In genomic region chr19:13012690-13013608, GRCh38 we compare ENCODE assay signal across 1 cellular context.
TF ChIP-seq lines count a peak whose summit lies in the region.

No MANE protein-coding gene starts in this region.

TF ChIP-seq in K562, 482 proteins besides CTCF, POLR2A, EP300 and RAD21 (continues in another document):
- TF ChIP-seq ATF1 (CRISPR knock-in tag; IDR thresholded peaks at IDR 0.05) (no peak), ATF1 (tag; IDR thresholded peaks at IDR 0.05) (no peak), CXXC5 (CRISPR knock-in tag; IDR thresholded peaks at IDR 0.05) (peak; percentile 60), SIN3B (IDR thresholded peaks at IDR 0.05; ENCODE audit: low read depth) (no peak), MGA (IDR thresholded peaks at IDR 0.05) (peak; percentile 85), KLF10 (CRISPR knock-in tag; IDR thresholded peaks at IDR 0.05) (no peak), MEF2D (tag; conservative IDR thresholded peaks at IDR 0.05; ENCODE audit: low read depth) (no peak), FOXJ3 (CRISPR knock-in tag; IDR thresholded peaks at IDR 0.05) (no peak), MTF1 (CRISPR knock-in tag; IDR thresholded peaks at IDR 0.05; ENCODE audit: borderline replicate concordance) (no peak), NFE2 (IDR thresholded peaks at IDR 0.05; ENCODE audit: low read depth) (peak; percentile 86), PPARD (CRISPR knock-in tag; IDR thresholded peaks at IDR 0.05) (no peak), SRSF1 (IDR thresholded peaks at IDR 0.05; ENCODE audit: low read depth, low read length) (no peak), ZFP36 (IDR thresholded peaks at IDR 0.05; ENCODE audit: low read depth, low read length, partially characterized antibody) (no peak), JUN (IDR thresholded peaks at IDR 0.05; ENCODE audit: borderline replicate concordance, low read depth, low read length) (peak; percentile 94), JUN (CRISPR knock-in tag; IDR thresholded peaks at IDR 0.05; ENCODE audit: borderline replicate concordance) (no peak), HMGN3 (IDR thresholded peaks at IDR 0.05; ENCODE audit: borderline replicate concordance, extremely low read depth, insufficient read length, low read depth, low read length) (peak; percentile 38), MNT (conservative IDR thresholded peaks at IDR 0.05) (peak; percentile 60 to 70; a peak in 2 of 4 replicates), ETV5 (CRISPR knock-in tag; IDR thresholded peaks at IDR 0.05; ENCODE audit: low read depth) (no peak), RBM22 (IDR thresholded peaks at IDR 0.05; ENCODE audit: low read depth, low read length, poor library complexity, severe bottlenecking) (no peak), NUFIP1 (IDR thresholded peaks at IDR 0.05; ENCODE audit: partially characterized antibody) (no peak), TCF3 (CRISPR knock-in tag; IDR thresholded peaks at IDR 0.05) (no peak; the same call in 1 of the 2 replicates), ZNF740 (CRISPR knock-in tag; IDR thresholded peaks at IDR 0.05) (no peak), ZNF740 (tag; IDR thresholded peaks at IDR 0.05) (no peak), SNAPC5 (CRISPR knock-in tag; IDR thresholded peaks at IDR 0.05) (no peak), EGR1 (conservative IDR thresholded peaks at IDR 0.05) (no peak), KDM4B (IDR thresholded peaks at IDR 0.05; ENCODE audit: borderline replicate concordance in 2 of 2, low read depth in 1 of 2) (no peak), FOS (IDR thresholded peaks at IDR 0.05; ENCODE audit: extremely low read depth, insufficient read length) (peak; percentile 49), ZNF695 (CRISPR knock-in tag; IDR thresholded peaks at IDR 0.05) (no peak), HDAC1 (IDR thresholded peaks at IDR 0.05) (peak in 1 of 2 experiments; percentile 33; a peak in 1 of 4 replicates), FOXM1 (IDR thresholded peaks at IDR 0.05; ENCODE audit: low read depth) (no peak), FOXM1 (CRISPR knock-in tag; IDR thresholded peaks at IDR 0.05; ENCODE audit: low read depth) (no peak), SMARCA5 (IDR thresholded peaks at IDR 0.05) (no peak), ZNF436 (CRISPR knock-in tag; IDR thresholded peaks at IDR 0.05) (no peak), NR2C2 (CRISPR knock-in tag; IDR thresholded peaks at IDR 0.05) (no peak), NR2C2 (tag; IDR thresholded peaks at IDR 0.05) (peak; percentile 75), ILK (tag; IDR thresholded peaks at IDR 0.05; ENCODE audit: borderline replicate concordance, low read depth) (no peak), ZNF316 (IDR thresholded peaks at IDR 0.05) (peak; percentile 42; the same call in 1 of the 2 replicates), NEUROD1 (IDR thresholded peaks at IDR 0.05; ENCODE audit: borderline replicate concordance, low read depth, low read length, partially characterized antibody) (peak; percentile 14), RBBP5 (IDR thresholded peaks at IDR 0.05; ENCODE audit: borderline replicate concordance, insufficient read depth, low read length, poor library complexity, severe bottlenecking) (peak; percentile 36), TAF1 (IDR thresholded peaks at IDR 0.05; ENCODE audit: control insufficient read depth, extremely low read depth, insufficient read depth, low read length, severe bottlenecking) (no peak), CCNT2 (IDR thresholded peaks at IDR 0.05; ENCODE audit: borderline replicate concordance, extremely low read depth, insufficient read length, low read depth, low read length) (peak; percentile 40), XRCC3 (IDR thresholded peaks at IDR 0.05) (no peak), STAT5B (CRISPR knock-in tag; IDR thresholded peaks at IDR 0.05) (no peak), HSF4 (CRISPR knock-in tag; IDR thresholded peaks at IDR 0.05; ENCODE audit: borderline replicate concordance) (no peak), ZFPM2 (CRISPR knock-in tag; IDR thresholded peaks at IDR 0.05) (no peak), ZKSCAN3 (CRISPR knock-in tag; IDR thresholded peaks at IDR 0.05) (no peak), RBFOX2 (IDR thresholded peaks at IDR 0.05; ENCODE audit: low read depth, low read length) (peak; percentile 56)
- TF ChIP-seq, protein P1, sequence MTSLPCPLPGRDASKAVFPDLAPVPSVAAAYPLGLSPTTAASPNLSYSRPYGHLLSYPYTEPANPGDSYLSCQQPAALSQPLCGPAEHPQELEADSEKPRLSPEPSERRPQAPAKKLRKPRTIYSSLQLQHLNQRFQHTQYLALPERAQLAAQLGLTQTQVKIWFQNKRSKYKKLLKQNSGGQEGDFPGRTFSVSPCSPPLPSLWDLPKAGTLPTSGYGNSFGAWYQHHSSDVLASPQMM (CRISPR knock-in tag; IDR thresholded peaks at IDR 0.05) = no peak
- TF ChIP-seq, protein P2, sequence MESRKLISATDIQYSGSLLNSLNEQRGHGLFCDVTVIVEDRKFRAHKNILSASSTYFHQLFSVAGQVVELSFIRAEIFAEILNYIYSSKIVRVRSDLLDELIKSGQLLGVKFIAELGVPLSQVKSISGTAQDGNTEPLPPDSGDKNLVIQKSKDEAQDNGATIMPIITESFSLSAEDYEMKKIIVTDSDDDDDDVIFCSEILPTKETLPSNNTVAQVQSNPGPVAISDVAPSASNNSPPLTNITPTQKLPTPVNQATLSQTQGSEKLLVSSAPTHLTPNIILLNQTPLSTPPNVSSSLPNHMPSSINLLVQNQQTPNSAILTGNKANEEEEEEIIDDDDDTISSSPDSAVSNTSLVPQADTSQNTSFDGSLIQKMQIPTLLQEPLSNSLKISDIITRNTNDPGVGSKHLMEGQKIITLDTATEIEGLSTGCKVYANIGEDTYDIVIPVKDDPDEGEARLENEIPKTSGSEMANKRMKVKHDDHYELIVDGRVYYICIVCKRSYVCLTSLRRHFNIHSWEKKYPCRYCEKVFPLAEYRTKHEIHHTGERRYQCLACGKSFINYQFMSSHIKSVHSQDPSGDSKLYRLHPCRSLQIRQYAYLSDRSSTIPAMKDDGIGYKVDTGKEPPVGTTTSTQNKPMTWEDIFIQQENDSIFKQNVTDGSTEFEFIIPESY (CRISPR knock-in tag; IDR thresholded peaks at IDR 0.05) = peak; percentile 35; the same call in 1 of the 2 replicates
- TF ChIP-seq, protein P3, sequence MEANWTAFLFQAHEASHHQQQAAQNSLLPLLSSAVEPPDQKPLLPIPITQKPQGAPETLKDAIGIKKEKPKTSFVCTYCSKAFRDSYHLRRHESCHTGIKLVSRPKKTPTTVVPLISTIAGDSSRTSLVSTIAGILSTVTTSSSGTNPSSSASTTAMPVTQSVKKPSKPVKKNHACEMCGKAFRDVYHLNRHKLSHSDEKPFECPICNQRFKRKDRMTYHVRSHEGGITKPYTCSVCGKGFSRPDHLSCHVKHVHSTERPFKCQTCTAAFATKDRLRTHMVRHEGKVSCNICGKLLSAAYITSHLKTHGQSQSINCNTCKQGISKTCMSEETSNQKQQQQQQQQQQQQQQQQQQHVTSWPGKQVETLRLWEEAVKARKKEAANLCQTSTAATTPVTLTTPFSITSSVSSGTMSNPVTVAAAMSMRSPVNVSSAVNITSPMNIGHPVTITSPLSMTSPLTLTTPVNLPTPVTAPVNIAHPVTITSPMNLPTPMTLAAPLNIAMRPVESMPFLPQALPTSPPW (CRISPR knock-in tag; IDR thresholded peaks at IDR 0.05) = peak; percentile 29; the same call in 1 of the 2 replicates
- TF ChIP-seq, protein P4, sequence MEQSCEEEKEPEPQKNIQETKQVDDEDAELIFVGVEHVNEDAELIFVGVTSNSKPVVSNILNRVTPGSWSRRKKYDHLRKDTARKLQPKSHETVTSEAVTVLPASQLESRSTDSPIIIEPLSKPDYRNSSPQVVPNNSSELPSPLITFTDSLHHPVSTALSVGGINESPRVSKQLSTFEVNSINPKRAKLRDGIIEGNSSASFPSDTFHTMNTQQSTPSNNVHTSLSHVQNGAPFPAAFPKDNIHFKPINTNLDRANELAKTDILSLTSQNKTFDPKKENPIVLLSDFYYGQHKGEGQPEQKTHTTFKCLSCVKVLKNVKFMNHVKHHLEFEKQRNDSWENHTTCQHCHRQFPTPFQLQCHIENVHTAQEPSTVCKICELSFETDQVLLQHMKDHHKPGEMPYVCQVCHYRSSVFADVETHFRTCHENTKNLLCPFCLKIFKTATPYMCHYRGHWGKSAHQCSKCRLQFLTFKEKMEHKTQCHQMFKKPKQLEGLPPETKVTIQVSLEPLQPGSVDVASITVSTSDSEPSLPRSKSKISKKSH (CRISPR knock-in tag; IDR thresholded peaks at IDR 0.05) = no peak
